8 cellular contexts compared by ENCODE assay signal in the genomic region with DNA sequence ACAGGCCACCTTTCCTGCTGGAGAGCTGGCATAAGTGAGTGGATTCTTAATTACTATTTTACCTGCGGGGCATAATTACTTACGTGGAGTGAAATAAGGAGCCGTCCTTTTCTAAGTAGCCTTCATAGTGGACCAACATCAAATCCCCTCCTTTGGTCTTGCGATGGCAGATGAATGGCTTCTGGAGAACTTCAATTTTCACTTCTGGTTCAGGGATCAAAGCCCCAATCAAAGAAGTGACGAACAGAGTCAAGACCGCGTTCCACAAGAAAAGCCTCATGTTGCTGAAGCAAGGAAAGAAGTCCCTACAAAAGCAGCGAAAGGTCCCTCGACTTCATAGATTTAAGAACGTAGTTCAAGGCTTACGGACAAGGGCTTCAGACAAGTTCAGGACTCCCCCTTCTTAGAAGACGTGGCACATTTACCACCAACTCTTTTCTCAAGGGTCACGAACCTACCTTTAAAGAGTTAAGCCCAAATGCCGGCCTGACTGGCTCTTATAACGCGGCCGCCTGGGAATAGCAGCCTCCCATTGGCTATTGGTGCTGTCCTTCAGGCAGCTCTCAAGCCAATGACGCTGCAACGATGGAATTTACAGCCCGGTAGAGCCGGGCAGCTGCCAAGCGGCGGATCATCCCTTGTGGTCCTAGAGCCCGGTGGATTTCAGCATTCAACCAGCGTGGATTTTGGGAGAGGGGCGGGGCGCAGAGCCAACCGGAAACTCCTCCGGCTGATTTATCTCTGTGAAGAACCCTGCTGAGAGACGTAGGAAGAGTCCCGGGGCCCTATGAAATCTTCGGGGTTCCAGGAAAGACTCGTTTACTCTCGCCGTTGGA. TPM values are rescaled to one million over a fixed set of nuclear protein-coding genes. Genes with fewer than 3 reads are reported as not detected.
A peak's percentile ranks its signal among the peaks of the same experiment; 100 is the strongest.
DNase-seq lines count a peak whose midpoint lies in the region; ATAC-seq, FAIRE-seq and TF ChIP-seq lines count a peak whose summit lies in the region.

A gene with protein sequence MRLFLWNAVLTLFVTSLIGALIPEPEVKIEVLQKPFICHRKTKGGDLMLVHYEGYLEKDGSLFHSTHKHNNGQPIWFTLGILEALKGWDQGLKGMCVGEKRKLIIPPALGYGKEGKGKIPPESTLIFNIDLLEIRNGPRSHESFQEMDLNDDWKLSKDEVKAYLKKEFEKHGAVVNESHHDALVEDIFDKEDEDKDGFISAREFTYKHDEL (minus strand): TSS at position 474 of the 836 bp plus-strand sequence. CDS start 194 bp downstream, at position 280.

- no peak for TF ChIP-seq EP300 in transverse colon (IDR thresholded peaks at IDR 0.05; ENCODE audit: low read depth)

- peak within 1 kb of the TSS; percentile 88 for H3K4me2 ChIP-seq in trophoblast cell (ENCODE audit: low read length)

- H4K91ac ChIP-seq in trophoblast cell (ENCODE audit: low read depth, low read length), result peak within 1 kb of the TSS; percentile 76

- peak within 1 kb of the TSS; percentile 91 for H4K8ac ChIP-seq in trophoblast cell (ENCODE audit: low read depth, low read length)

- H3K23ac ChIP-seq in trophoblast cell (ENCODE audit: low read length), result no peak within 1 kb of the TSS

- H3K27ac ChIP-seq in heart left ventricle, result peak within 1 kb of the TSS; percentile 48 to 97 (median 90)
- H3K27ac ChIP-seq in trophoblast cell (ENCODE audit: low read depth, low read length), result peak within 1 kb of the TSS; percentile 36
- H3K27ac ChIP-seq in transverse colon, result peak within 1 kb of the TSS; percentile 92 to 96 (median 96)

- H3K79me1 ChIP-seq in trophoblast cell (ENCODE audit: low read length), result peaks cover 16% of the 10 kb centered on the region

- peak within 1 kb of the TSS; percentile 86 for H4K12ac ChIP-seq in trophoblast cell (ENCODE audit: low read depth, low read length)

- H3K9ac ChIP-seq in trophoblast cell (ENCODE audit: low read length), result peak within 1 kb of the TSS; percentile 82

- peak within 1 kb of the TSS; percentile 41 for H3K14ac ChIP-seq in trophoblast cell (ENCODE audit: low read length)

- no peaks in the 10 kb centered on the region for H3K9me3 ChIP-seq in heart left ventricle
- no peaks in the 10 kb centered on the region for H3K9me3 ChIP-seq in trophoblast cell (ENCODE audit: insufficient read depth, low read depth, low read length)
- no peaks in the 10 kb centered on the region for H3K9me3 ChIP-seq in transverse colon

- ATAC-seq in HG02763 (IDR thresholded peaks at IDR 0.05; ENCODE audit: unreplicated experiment) (peak; percentile 77), heart left ventricle (peak; percentile 94 to 98 (median 94))

- TF ChIP-seq CTCF in heart left ventricle (IDR thresholded peaks at IDR 0.05) (no peak), transverse colon (IDR thresholded peaks at IDR 0.05) (no peak)

- peak within 1 kb of the TSS; percentile 46 for H3K18ac ChIP-seq in trophoblast cell (ENCODE audit: low read length)

- H2BK12ac ChIP-seq in trophoblast cell (ENCODE audit: low read length), result peak within 1 kb of the TSS; percentile 43

- intact Hi-C loops in heart left ventricle (cut with DNase I) (loop anchor here in 3 of 10 donors (2.0 to 10.0 kb wide), 4 partner anchors 36 to 258 kb away; a partner anchor contains a TSS), transverse colon (cut with DNase I; ENCODE audit: low total_unique reads) (no loop called here)

- H3K79me2 ChIP-seq in trophoblast cell (ENCODE audit: control insufficient read depth, insufficient read depth, low read length, poor library complexity), result peaks cover 14% of the 10 kb centered on the region

- in situ Hi-C loops in transverse colon (cut with MboI; ENCODE audit: low pct_ligation_motif_present in 1 of 4, low pct_unique_long_range_greater_than_20kb in 1 of 4, low sequenced_read_pairs in 3 of 4), result no loop called here

- no peak within 1 kb of the TSS for H2AK5ac ChIP-seq in trophoblast cell (ENCODE audit: low read length)

- DNase-seq in GM12891 (ENCODE audit: insufficient read length, low spot score) (peak; percentile 53), NCI-H1417 (lab: John Stamatoyannopoulos, UW) (peak; percentile 98 to 99 (median 99)), T follicular helper cell (ENCODE audit: low read depth) (peak; percentile 88), amniotic epithelial cell (ENCODE audit: low read depth) (peak; percentile 100), heart left ventricle (peak; percentile 97 to 98 (median 98)), trophoblast cell (peak; percentile 99 to 100), transverse colon (peak; percentile 97)

- peak; percentile 94 for FAIRE-seq in GM12891 (lab: Jason Lieb, UNC)

- H2AFZ ChIP-seq in trophoblast cell (ENCODE audit: insufficient read depth, low read length, poor library complexity), result peak within 1 kb of the TSS; percentile 98

- peak; percentile 90 for TF ChIP-seq POLR2A in GM12891 (IDR thresholded peaks at IDR 0.05; ENCODE audit: low read depth, low read length)
- no peak for TF ChIP-seq POLR2A in heart left ventricle (IDR thresholded peaks at IDR 0.05)
- TF ChIP-seq POLR2A in transverse colon (IDR thresholded peaks at IDR 0.05), result peak; percentile 32

- WGBS in heart left ventricle, 4 donors, result 0% methylated on average over 32 to 35 of the region's 35 CpGs
- no CpG with 5 or more reads among the region's 35 CpGs for WGBS in trophoblast cell (ENCODE audit: extremely low coverage, insufficient coverage, insufficient read length)
- 0 to 1% methylated on average over 11 to 35 of the region's 35 CpGs for WGBS in transverse colon (ENCODE audit: low coverage in 1 of 2), 2 donors

- H2BK5ac ChIP-seq in trophoblast cell (ENCODE audit: low read depth, low read length, poor library complexity), result peak within 1 kb of the TSS; percentile 78

- H3K4me3 ChIP-seq in heart left ventricle (peak within 1 kb of the TSS; percentile 62 to 98 (median 88)), trophoblast cell (ENCODE audit: low read depth, low read length) (peak within 1 kb of the TSS; percentile 70), transverse colon (peak within 1 kb of the TSS; percentile 89 to 94 (median 93))

- peaks cover 0 to 47% (median 30%) of the 10 kb centered on the region in 12 donors for H3K4me1 ChIP-seq in heart left ventricle
- peaks cover 2 to 8% of the 10 kb centered on the region in 2 experiments for H3K4me1 ChIP-seq in trophoblast cell (ENCODE audit: control insufficient read depth in 1 of 2, insufficient read depth in 2 of 2, low read length in 2 of 2)
- H3K4me1 ChIP-seq in transverse colon, result peaks cover 0 to 47% (median 36%) of the 10 kb centered on the region in 4 donors

- no peaks in the 10 kb centered on the region for H3K27me3 ChIP-seq in heart left ventricle
- H3K27me3 ChIP-seq in trophoblast cell (ENCODE audit: insufficient read depth, low read length), result no peaks in the 10 kb centered on the region
- H3K27me3 ChIP-seq in transverse colon, result no peaks in the 10 kb centered on the region

- H2BK120ac ChIP-seq in trophoblast cell (ENCODE audit: insufficient read depth, low read length, poor library complexity), result peak within 1 kb of the TSS; percentile 63

- no peak within 1 kb of the TSS for H3K4ac ChIP-seq in trophoblast cell (ENCODE audit: low read depth, low read length)

- H3K36me3 ChIP-seq in heart left ventricle (peaks cover 0 to 3% (median 0%) of the 10 kb centered on the region in 9 donors), trophoblast cell (ENCODE audit: control insufficient read depth in 1 of 2, insufficient read depth in 2 of 2, low read length in 2 of 2) (peaks cover 0 to 3% of the 10 kb centered on the region in 2 experiments), transverse colon (no peaks in the 10 kb centered on the region)

TF ChIP-seq in GM12891, 5 proteins besides CTCF, POLR2A, EP300 and RAD21:
- TF ChIP-seq POU2F2 (IDR thresholded peaks at IDR 0.05; ENCODE audit: low read depth, low read length) (peak; percentile 69), TAF1 (IDR thresholded peaks at IDR 0.05; ENCODE audit: low read depth, low read length) (peak; percentile 45; the same call in 1 of the 2 replicates), PAX5 (IDR thresholded peaks at IDR 0.05; ENCODE audit: insufficient read depth, low read length, severe bottlenecking) (no peak), SPI1 (IDR thresholded peaks at IDR 0.05; ENCODE audit: low read depth, low read length) (no peak), POLR2AphosphoS5 (IDR thresholded peaks at IDR 0.05; ENCODE audit: low read depth, low read length) (peak; percentile 76)

RNA-seq across cellular contexts. Expression of the gene that starts here (rescaled TPM):
- 3.4 TPM for polyA plus RNA-seq in GM12891 (2012; ENCODE audit: low read depth, missing spikeins)
- 10 to 100 TPM in 7 of 9 donors, 1 to 10 TPM in 2; 4.4 to 19.0 (median 14.2) TPM for total RNA-seq in heart left ventricle
- polyA plus RNA-seq in heart left ventricle, result 10 to 100 TPM in 1 of 2 donors, 1 to 10 TPM in 1; 2.5 to 10.8 TPM
- 41.6 and 44.7 TPM in 2 replicates for polyA plus RNA-seq in trophoblast cell (2013)
- 10 to 100 TPM in 2 of 4 donors, 1 to 10 TPM in 1, under 1 TPM in 1; 0.75 to 12.7 (median 9.6) TPM for total RNA-seq in transverse colon

Comparison
In these comparisons a context has a peak if more than half of its experiments do, and no peak if none do; other contexts are left out.
1. Peak in every context shown above with its lines: DNase-seq, ATAC-seq, H3K4me3 ChIP-seq and H3K27ac ChIP-seq.
2. POLR2A ChIP-seq: peak in GM12891 (single experiment) and transverse colon (single experiment); none in heart left ventricle (0 of 2).
3. H3K27ac ChIP-seq: peak in every context shown above with its lines; median percentile 96 in transverse colon; 90 in heart left ventricle; 36 in trophoblast cell.